ENCODE assay signal across 9 cellular contexts in the genomic region with DNA sequence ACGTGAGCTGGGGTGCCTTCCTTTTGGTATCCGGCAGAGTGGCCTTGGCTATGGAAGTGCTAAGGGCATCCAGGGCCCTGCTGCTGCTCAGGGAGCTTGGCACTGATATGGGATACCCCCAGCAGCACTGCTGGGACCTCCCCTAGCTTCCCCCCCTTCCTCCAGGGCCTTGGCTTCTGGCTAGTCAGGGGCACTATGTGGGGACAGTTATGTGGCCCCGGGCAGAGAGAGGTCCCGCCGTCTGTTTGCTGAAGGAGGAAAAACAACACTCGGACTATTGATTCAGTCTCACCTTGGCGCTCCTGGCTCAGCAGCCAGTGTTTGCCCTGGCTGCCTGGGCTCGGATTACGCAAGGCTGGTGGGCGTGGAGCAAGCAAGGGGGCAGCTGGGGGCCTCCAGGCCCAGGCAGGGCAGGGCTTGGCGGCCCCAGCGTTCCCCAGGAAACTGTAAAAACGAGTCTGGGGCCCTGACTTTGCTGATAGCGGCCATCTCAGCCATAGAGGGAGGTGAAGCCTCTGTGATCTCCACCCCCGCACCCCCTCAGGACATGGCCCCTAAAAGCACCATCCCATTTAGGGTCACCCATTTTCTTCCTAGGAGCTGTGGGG. TPM values are rescaled to one million over a fixed set of nuclear protein-coding genes. Genes with fewer than 3 reads are reported as not detected.
A peak's percentile ranks its signal among the peaks of the same experiment; 100 is the strongest.
DNase-seq lines count a peak whose midpoint lies in the region; ATAC-seq, FAIRE-seq and TF ChIP-seq lines count a peak whose summit lies in the region.
"Had no signal": no experiment of that assay in that cellular context is flagged by ENCODE, and none has a peak within 500 bp of the region (broad histone marks: within the 10 kb centered on the region; RNA-seq: fewer than 3 reads in every experiment).

No MANE protein-coding gene starts in this region.

- POLR2A ChIA-PET in activated CD4-positive, alpha-beta memory T cell treated with anti-CD3 and anti-CD28 coated beads, Interleukin-2, amount 10 ng/mL, durations not matched to agents 7 days and 5 days (lab: Charles Lee), result interaction anchor here (0.8 to 4.0 kb wide), 19 partner anchors 8 to 226 kb away, joined by 3 to 56 read pairs (median 5); partner anchors contain the start of genes BLM, FES and MAN2A2

- H3K4me3 ChIP-seq in thyroid gland (replicated peaks in 1 of 3), result no peak overlapping the region
- H3K4me3 ChIP-seq in kidney (ENCODE audit: low read length in 2 of 2), result peak overlapping the region in 1 of 2 donors; percentile 62

- ATAC-seq in activated T-cell treated with anti-CD3 and anti-CD28 coated beads, Interleukin-2, amount 50 U/mL, for 4 hours, result no peak
- ATAC-seq in effector memory CD8-positive, alpha-beta T cell (replicated peaks), result no peak

- H3K27ac ChIP-seq in thyroid gland, result peak overlapping the region; percentile 62 to 99 (median 97)
- peak overlapping the region in 1 of 2 donors; percentile 41 for H3K27ac ChIP-seq in kidney (ENCODE audit: low read depth in 2 of 2, low read length in 2 of 2)

- no peaks in the 10 kb centered on the region for H3K9me3 Mint-ChIP-seq in activated T-cell treated with anti-CD3 and anti-CD28 coated beads, Interleukin-2, amount 50 U/mL, for 4 hours
- no peaks in the 10 kb centered on the region for H3K9me3 Mint-ChIP-seq in activated CD4-positive, alpha-beta memory T cell treated with anti-CD3 and anti-CD28 coated beads, Interleukin-2, amount 10 ng/mL, durations not matched to agents 7 days and 5 days
- H3K9me3 Mint-ChIP-seq in effector memory CD8-positive, alpha-beta T cell, result no peaks in the 10 kb centered on the region

- H3K36me3 Mint-ChIP-seq in activated T-cell treated with anti-CD3 and anti-CD28 coated beads, Interleukin-2, amount 50 U/mL, for 4 hours (ENCODE audit: insufficient read depth), result peaks cover 25% of the 10 kb centered on the region
- peaks cover 81% of the 10 kb centered on the region for H3K36me3 Mint-ChIP-seq in activated CD4-positive, alpha-beta memory T cell treated with anti-CD3 and anti-CD28 coated beads, Interleukin-2, amount 10 ng/mL, durations not matched to agents 7 days and 5 days (ENCODE audit: low read depth)
- peaks cover 66% of the 10 kb centered on the region for H3K36me3 Mint-ChIP-seq in effector memory CD8-positive, alpha-beta T cell (ENCODE audit: insufficient read depth)

- H3K4me1 ChIP-seq in thyroid gland (peaks cover 43 to 46% of the 10 kb centered on the region in 2 donors), kidney (ENCODE audit: control insufficient read depth in 1 of 2, insufficient read depth in 1 of 2, low read depth in 1 of 2, low read length in 2 of 2) (peaks cover 13 to 21% of the 10 kb centered on the region in 2 donors)

- TF ChIP-seq CTCF in thyroid gland (IDR thresholded peaks at IDR 0.05) (no peak), kidney (IDR thresholded peaks at IDR 0.05; ENCODE audit: borderline replicate concordance, extremely low read depth, insufficient read depth) (no peak)

- H3K4me1 Mint-ChIP-seq in activated T-cell treated with anti-CD3 and anti-CD28 coated beads, Interleukin-2, amount 50 U/mL, for 4 hours (ENCODE audit: low read depth), result peaks cover 43% of the 10 kb centered on the region
- H3K4me1 Mint-ChIP-seq in activated CD4-positive, alpha-beta memory T cell treated with anti-CD3 and anti-CD28 coated beads, Interleukin-2, amount 10 ng/mL, durations not matched to agents 7 days and 5 days, result peaks cover 71% of the 10 kb centered on the region
- peaks cover 32 to 45% of the 10 kb centered on the region in 2 donors for H3K4me1 Mint-ChIP-seq in effector memory CD8-positive, alpha-beta T cell (ENCODE audit: low read depth in 2 of 2)

- CTCF ChIA-PET in activated CD4-positive, alpha-beta memory T cell treated with anti-CD3 and anti-CD28 coated beads, Interleukin-2, amount 10 ng/mL, durations not matched to agents 7 days and 5 days (lab: Charles Lee), result interaction anchor here (1.1 to 2.0 kb wide), 4 partner anchors 11 to 91 kb away, joined by 3 to 8 read pairs (median 4); partner anchors contain the start of gene MAN2A2

- peak overlapping the region in 1 of 2 donors; percentile 18 for H3K9ac ChIP-seq in kidney (ENCODE audit: low read length in 2 of 2)

- no peak for FAIRE-seq in kidney (lab: Jason Lieb, UNC)

- peak overlapping the region; percentile 91 for H3K4me3 Mint-ChIP-seq in activated T-cell treated with anti-CD3 and anti-CD28 coated beads, Interleukin-2, amount 50 U/mL, for 4 hours
- H3K4me3 Mint-ChIP-seq in activated CD4-positive, alpha-beta memory T cell treated with anti-CD3 and anti-CD28 coated beads, Interleukin-2, amount 10 ng/mL, durations not matched to agents 7 days and 5 days, result peak overlapping the region; percentile 93
- peak overlapping the region in 1 of 2 donors; percentile 85 for H3K4me3 Mint-ChIP-seq in effector memory CD8-positive, alpha-beta T cell

- H3K27ac Mint-ChIP-seq in activated CD4-positive, alpha-beta memory T cell treated with anti-CD3 and anti-CD28 coated beads, Interleukin-2, amount 10 ng/mL, durations not matched to agents 7 days and 5 days, result peak overlapping the region; percentile 93
- peak overlapping the region in 1 of 2 donors; percentile 94 for H3K27ac Mint-ChIP-seq in effector memory CD8-positive, alpha-beta T cell

- no peak for DNase-seq in activated T-cell treated with anti-CD3 and anti-CD28 coated beads, Interleukin-2, amount 50 U/mL, for 4 hours
- DNase-seq in activated T-cell treated with anti-CD3 and anti-CD28 coated beads for 4 hours (no peak), iris pigment epithelial cell (ENCODE audit: low read depth) (peak; percentile 44), thyroid gland (peak; percentile 85 to 92), kidney (no peak), SKM-1 (lab: John Stamatoyannopoulos, UW; ENCODE audit: unreplicated experiment) (no peak)
- no peak for DNase-seq in activated CD4-positive, alpha-beta memory T cell treated with anti-CD3 and anti-CD28 coated beads, Interleukin-2, amount 10 ng/mL, durations not matched to agents 7 days and 5 days
- DNase-seq in effector memory CD8-positive, alpha-beta T cell, result no peak
- DNase-seq: COR-L47 had no signal

- H3K9me3 ChIP-seq in thyroid gland, result no peaks in the 10 kb centered on the region
- H3K9me3 ChIP-seq in kidney (ENCODE audit: control insufficient read depth in 1 of 2, low read length in 2 of 2), result no peaks in the 10 kb centered on the region

- no peaks in the 10 kb centered on the region for H3K27me3 ChIP-seq in thyroid gland

- intact Hi-C loops in thyroid gland (cut with DNase I), result no loop called here
- intact Hi-C loops in kidney (cut with DNase I), result no loop called here

- 0 to 27% methylated on average over 1 to 13 of the region's 15 CpGs for WGBS in thyroid gland, 2 donors

- TF ChIP-seq POLR2A in thyroid gland (IDR thresholded peaks at IDR 0.05), result peak in 1 of 2 donors; percentile 55

- peaks cover 33 to 34% of the 10 kb centered on the region in 2 donors for H3K36me3 ChIP-seq in thyroid gland
- peaks cover 13 to 21% of the 10 kb centered on the region in 2 donors for H3K36me3 ChIP-seq in kidney (ENCODE audit: control insufficient read depth in 1 of 2, insufficient read depth in 2 of 2, low read length in 2 of 2)

- H3K27me3 Mint-ChIP-seq in activated T-cell treated with anti-CD3 and anti-CD28 coated beads, Interleukin-2, amount 50 U/mL, for 4 hours (ENCODE audit: low read depth), result no peaks in the 10 kb centered on the region
- H3K27me3 Mint-ChIP-seq in activated CD4-positive, alpha-beta memory T cell treated with anti-CD3 and anti-CD28 coated beads, Interleukin-2, amount 10 ng/mL, durations not matched to agents 7 days and 5 days, result no peaks in the 10 kb centered on the region
- no peaks in the 10 kb centered on the region for H3K27me3 Mint-ChIP-seq in effector memory CD8-positive, alpha-beta T cell

RNA-seq across cellular contexts. Expression of gene FURIN, which starts 5.7 kb away (rescaled TPM):
- 100 to 1,000 TPM; 162 to 242 (median 189) TPM for total RNA-seq in activated T-cell treated with anti-CD3 and anti-CD28 coated beads, Interleukin-2, amount 50 U/mL, for 4 hours
- 100 to 1,000 TPM; 550 to 553 TPM for total RNA-seq in activated CD4-positive, alpha-beta memory T cell treated with anti-CD3 and anti-CD28 coated beads, Interleukin-2, amount 10 ng/mL, durations not matched to agents 7 days and 5 days
- total RNA-seq in thyroid gland (100 to 1,000 TPM in 2 of 4 donors, 10 to 100 TPM in 2; 88.6 to 128 (median 102) TPM), kidney (75.9 TPM)
- 36.4 TPM for polyA plus RNA-seq in kidney (ENCODE audit: insufficient read depth, low read depth, low replicate concordance)

RNA-seq across cellular contexts. Expression of gene FES, which starts 10.2 kb away (rescaled TPM):
- 1 to 10 TPM; 3.6 to 8.1 (median 5.8) TPM for total RNA-seq in activated T-cell treated with anti-CD3 and anti-CD28 coated beads, Interleukin-2, amount 50 U/mL, for 4 hours
- total RNA-seq in activated CD4-positive, alpha-beta memory T cell treated with anti-CD3 and anti-CD28 coated beads, Interleukin-2, amount 10 ng/mL, durations not matched to agents 7 days and 5 days, result 10 to 100 TPM; 31.2 to 32.4 TPM
- total RNA-seq in thyroid gland (10 to 100 TPM; 34.1 to 44.5 (median 36.0) TPM), kidney (33.5 TPM)
- polyA plus RNA-seq in kidney (ENCODE audit: insufficient read depth, low read depth, low replicate concordance), result 9.3 TPM

RNA-seq across cellular contexts. Expression of gene MAN2A2, which starts 29.0 kb away (rescaled TPM):
- total RNA-seq in activated T-cell treated with anti-CD3 and anti-CD28 coated beads, Interleukin-2, amount 50 U/mL, for 4 hours, result 100 to 1,000 TPM in 2 of 3 donors, 10 to 100 TPM in 1; 93.2 to 124 (median 122) TPM
- 100 to 1,000 TPM; 132 to 133 TPM for total RNA-seq in activated CD4-positive, alpha-beta memory T cell treated with anti-CD3 and anti-CD28 coated beads, Interleukin-2, amount 10 ng/mL, durations not matched to agents 7 days and 5 days
- total RNA-seq in thyroid gland (100 to 1,000 TPM in 1 of 4 donors, 10 to 100 TPM in 3; 30.1 to 129 (median 58.9) TPM), kidney (56.3 TPM)
- polyA plus RNA-seq in kidney (ENCODE audit: insufficient read depth, low read depth, low replicate concordance), result 11.4 TPM

RNA-seq across cellular contexts. Expression of gene HDDC3, which starts 58.2 kb away (rescaled TPM):
- total RNA-seq in activated T-cell treated with anti-CD3 and anti-CD28 coated beads, Interleukin-2, amount 50 U/mL, for 4 hours, result 10 to 100 TPM; 39.9 to 43.6 (median 40.0) TPM
- 10 to 100 TPM; 37.6 to 41.7 TPM for total RNA-seq in activated CD4-positive, alpha-beta memory T cell treated with anti-CD3 and anti-CD28 coated beads, Interleukin-2, amount 10 ng/mL, durations not matched to agents 7 days and 5 days
- total RNA-seq in thyroid gland (10 to 100 TPM; 13.3 to 25.7 (median 18.0) TPM), kidney (15.5 TPM)
- polyA plus RNA-seq in kidney (ENCODE audit: insufficient read depth, low read depth, low replicate concordance), result 47.3 TPM

Comparison
In these comparisons a context has a peak if more than half of its experiments do, and no peak if none do; other contexts are left out.
1. DNase-seq: peak in iris pigment epithelial cell (single experiment) and thyroid gland (2 of 2); none in activated T-cell treated with anti-CD3 and anti-CD28 coated beads, Interleukin-2, amount 50 U/mL, for 4 hours (single experiment), activated T-cell treated with anti-CD3 and anti-CD28 coated beads for 4 hours (single experiment), activated CD4-positive, alpha-beta memory T cell treated with anti-CD3 and anti-CD28 coated beads, Interleukin-2, amount 10 ng/mL, durations not matched to agents 7 days and 5 days (single experiment), kidney (single experiment), effector memory CD8-positive, alpha-beta T cell (0 of 3) and SKM-1 (single experiment).